In the genomic region with DNA sequence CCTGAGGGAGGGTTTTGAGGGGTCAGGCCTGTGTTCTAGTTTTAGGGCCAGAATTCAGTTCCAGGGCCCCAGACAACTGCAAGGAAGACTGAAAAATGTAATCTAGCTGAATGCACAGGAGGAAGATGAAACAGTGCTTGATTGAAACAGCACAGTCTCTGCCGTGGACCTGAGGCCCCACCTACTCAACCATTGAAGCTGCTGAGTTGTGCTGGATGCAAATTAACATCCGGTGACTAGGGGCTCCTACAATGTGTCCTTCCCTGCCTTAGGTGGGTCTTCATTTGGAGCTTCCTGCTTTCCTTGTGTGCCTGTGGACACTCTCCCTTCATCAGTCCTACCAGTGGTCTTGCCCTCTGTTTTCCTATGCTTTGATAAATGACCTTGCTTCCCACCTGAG, we compare ENCODE assay signal across 10 cellular contexts. TPM values are rescaled to one million over a fixed set of nuclear protein-coding genes. Genes with fewer than 3 reads are reported as not detected.
A peak's percentile ranks its signal among the peaks of the same experiment; 100 is the strongest.
DNase-seq lines count a peak whose midpoint lies in the region; ATAC-seq, FAIRE-seq and TF ChIP-seq lines count a peak whose summit lies in the region.
"Had no signal": no experiment of that assay in that cellular context is flagged by ENCODE, and none has a peak within 500 bp of the region (broad histone marks: within the 10 kb centered on the region; RNA-seq: fewer than 3 reads in every experiment).

No MANE protein-coding gene starts in this region.

- no peak overlapping the region for H3K9ac ChIP-seq in HepG2 (ENCODE audit: insufficient read depth, low read depth, low read length)

- peaks cover 47% of the 10 kb centered on the region for H4K20me1 ChIP-seq in OCI-LY7 (ENCODE audit: insufficient read depth, low read length)
- peaks cover 49% of the 10 kb centered on the region for H4K20me1 ChIP-seq in HepG2 (ENCODE audit: insufficient read depth, low read length)

- TF ChIP-seq EP300 in HepG2 (IDR thresholded peaks at IDR 0.05; ENCODE audit: low read depth in 2 of 2, low read length in 2 of 2), result no peak
- TF ChIP-seq EP300 in HepG2 (CRISPR knock-in tag; IDR thresholded peaks at IDR 0.05; ENCODE audit: borderline replicate concordance), result no peak

- peaks cover 100% of the 10 kb centered on the region for H3K79me2 ChIP-seq in OCI-LY7 (ENCODE audit: insufficient read depth, low read depth, low read length)
- peaks cover 91% of the 10 kb centered on the region for H3K79me2 ChIP-seq in HepG2 (ENCODE audit: insufficient read depth, low read length)

- peaks cover 74% of the 10 kb centered on the region for H3K36me3 ChIP-seq in OCI-LY7 (ENCODE audit: insufficient read depth, low read length)
- H3K36me3 ChIP-seq in body of pancreas (replicated peaks in 1 of 2; ENCODE audit: insufficient read depth in 1 of 2, low read depth in 2 of 2), result no peaks in the 10 kb centered on the region
- peaks cover 10 to 24% of the 10 kb centered on the region in 2 experiments; a peak in 4 of 5 replicates for H3K36me3 ChIP-seq in HepG2 (replicated peaks in 1 of 2; ENCODE audit: control insufficient read depth in 1 of 2, insufficient read depth in 2 of 2, low read length in 2 of 2)

- H3K27me3 ChIP-seq in body of pancreas, result no peaks in the 10 kb centered on the region
- no peaks in the 10 kb centered on the region; a peak in 2 of 5 replicates for H3K27me3 ChIP-seq in HepG2 (ENCODE audit: control insufficient read depth in 1 of 2, insufficient read depth in 2 of 2, low read length in 2 of 2)

- TF ChIP-seq POLR2A in body of pancreas (IDR thresholded peaks at IDR 0.05), result no peak
- TF ChIP-seq POLR2A in HepG2 (IDR thresholded peaks at IDR 0.05; ENCODE audit: insufficient read depth in 1 of 2, low read depth in 2 of 2, low read length in 2 of 2), result no peak

- no peaks in the 10 kb centered on the region for H3K9me2 ChIP-seq in OCI-LY7 (ENCODE audit: insufficient read depth, low read length)

- no peak for FAIRE-seq in HepG2 (lab: Jason Lieb, UNC)

- DNase-seq in stimulated activated CD4-positive, alpha-beta T cell treated with anti-CD3 and anti-CD28 coated beads, Interleukin-15, amount 100 ng/mL, for 24 hours, result peak; percentile 24
- DNase-seq in stimulated activated CD4-positive, alpha-beta T cell treated with anti-CD3 and anti-CD28 coated beads, Interleukin-1b, Interleukin-23, amount 100 ng/mL, for 48 hours, result no peak
- peak; percentile 76 for DNase-seq in OCI-LY7 (ENCODE audit: low spot score)
- no peak for DNase-seq in body of pancreas
- no peak for DNase-seq in HepG2 (ENCODE audit: low spot score)
- DNase-seq in NOMO-1 treated with DMSO at 0.1 percent for 48 hours (lab: John Stamatoyannopoulos, UW; ENCODE audit: unreplicated experiment), result no peak
- no peak for DNase-seq in iPS-NIHi7 (ENCODE audit: extremely low spot score)
- DNase-seq: Caco-2, psoas muscle had no signal

- H3K4me2 ChIP-seq in OCI-LY7 (ENCODE audit: low read length) (peak overlapping the region; percentile 98), HepG2 (ENCODE audit: low read depth, low read length) (no peak overlapping the region)

- no TSS peak for BruUV-seq in OCI-LY7 (replicated peaks; lab: Mats Ljungman, UMichigan)
- BruUV-seq in HepG2 (replicated peaks; lab: Mats Ljungman, UMichigan), result no TSS peak

- H3K4me3 ChIP-seq in OCI-LY7 (ENCODE audit: low read depth, low read length, poor library complexity, severe bottlenecking) (peak overlapping the region; percentile 61), body of pancreas (no peak overlapping the region), HepG2 (replicated peaks in 1 of 3; ENCODE audit: insufficient read depth in 1 of 3, low read depth in 2 of 3, low read length in 3 of 3) (no peak overlapping the region)
- H3K4me3 ChIP-seq: psoas muscle had no signal

- no peaks in the 10 kb centered on the region for H3K9me3 ChIP-seq in OCI-LY7 (ENCODE audit: low read length)
- H3K9me3 ChIP-seq in body of pancreas, result no peaks in the 10 kb centered on the region
- no peaks in the 10 kb centered on the region for H3K9me3 ChIP-seq in HepG2 (ENCODE audit: low read length)
- H3K9me3 ChIP-seq: Caco-2, psoas muscle had no signal

- in situ Hi-C loops in HepG2 (cut with HindIII; ENCODE audit: extremely low pct_ligation_motif_present, low pct_unique_long_range_greater_than_20kb), result no loop called here

- POLR2A ChIA-PET in OCI-LY7 (lab: Charles Lee) (interaction anchor here (0.8 to 2.4 kb wide), 5 partner anchors 15 to 35 kb away, joined by 3 to 22 read pairs (median 3); partner anchors contain the start of gene C10orf143), HepG2 (lab: Yijun Ruan, JAX) (interaction anchor here (1.2 kb wide), 1 partner anchor 32 kb away, joined by 4 read pairs; no protein-coding TSS in a partner anchor)

- no peak for TF ChIP-seq RAD21 in HepG2 (CRISPR knock-in tag; IDR thresholded peaks at IDR 0.05)

- H2AFZ ChIP-seq in OCI-LY7 (ENCODE audit: low read length) (no peak overlapping the region), HepG2 (ENCODE audit: low read length) (no peak overlapping the region)

- CTCF ChIA-PET in OCI-LY7 (lab: Charles Lee; ENCODE audit: unreplicated experiment), result interaction anchor here (0.5 to 1.6 kb wide), 4 partner anchors 12 to 675 kb away, joined by 3 to 6 read pairs (median 4); no protein-coding TSS in a partner anchor
- CTCF ChIA-PET in HepG2 (lab: Yijun Ruan, JAX; ENCODE audit: low intra/inter-chr PET ratio, low total read pairs), result no interaction called here

- ATAC-seq in HG02759 (IDR thresholded peaks at IDR 0.05; ENCODE audit: unreplicated experiment), result peak; percentile 81
- no peak for ATAC-seq in body of pancreas
- ATAC-seq in HepG2, result no peak
- ATAC-seq: psoas muscle had no signal

- H3K4me1 ChIP-seq in OCI-LY7 (ENCODE audit: insufficient read depth, low read length, poor library complexity, severe bottlenecking) (peaks cover 72% of the 10 kb centered on the region), body of pancreas (peaks cover 51% of the 10 kb centered on the region), HepG2 (ENCODE audit: insufficient read depth, low read length) (peaks cover 48% of the 10 kb centered on the region)

- TF ChIP-seq CTCF in OCI-LY7 (conservative IDR thresholded peaks at IDR 0.05; ENCODE audit: low read length) (no peak), body of pancreas (IDR thresholded peaks at IDR 0.05) (no peak), HepG2 (CRISPR knock-in tag; IDR thresholded peaks at IDR 0.05) (no peak)

- WGBS in body of pancreas, 2 donors, result 58 to 70% methylated on average over 2 of the region's 2 CpGs
- WGBS in HepG2 (ENCODE audit: low lambda C conversion rate), result 50% methylated on average over 2 of the region's 2 CpGs

- intact Hi-C loops in OCI-LY7 (cut with micrococcal nuclease; ENCODE audit: unreplicated experiment) (loop anchor here (1.0 kb wide), 1 partner anchor 32 kb away; the partner anchor contains the start of gene C10orf143), body of pancreas (cut with DNase I) (no loop called here), HepG2 (cut with micrococcal nuclease; ENCODE audit: unreplicated experiment) (no loop called here)

- H3K27ac ChIP-seq in OCI-LY7 (ENCODE audit: low read depth, low read length, poor library complexity, severe bottlenecking) (peak overlapping the region; percentile 88), body of pancreas (no peak overlapping the region), HepG2 (ENCODE audit: extremely low read length, insufficient read depth, low read length) (no peak overlapping the region)
- H3K27ac ChIP-seq: psoas muscle had no signal

RNA-seq across cellular contexts. Expression of gene GLRX3, which starts 5.7 kb away (rescaled TPM):
- total RNA-seq in OCI-LY7 (2014; rRNA removed; shearing (Covaris generic)), result 60.4 and 83.2 TPM in 2 replicates
- 110 and 117 TPM in 2 replicates for total RNA-seq in OCI-LY7 (2022)
- total RNA-seq in body of pancreas, result 10 to 100 TPM; 13.2 to 24.4 TPM
- 135 and 185 TPM in 2 replicates for total RNA-seq in HepG2 (2016; rRNA removed; fragmentation: Illumina TruSeq; extraction: Trizol)
- 53.2 and 56.2 TPM in 2 replicates for total RNA-seq in HepG2 (2016; cell fraction: cytosol; rRNA removed; fragmentation: Illumina TruSeq; extraction: Trizol; ENCODE audit: low read depth)
- total RNA-seq in HepG2 (2016; cell fraction: insoluble cytoplasmic fraction; rRNA removed; fragmentation: Illumina TruSeq; extraction: Trizol), result 139 and 200 TPM in 2 replicates
- total RNA-seq in HepG2 (2016; cell fraction: membrane; rRNA removed; fragmentation: Illumina TruSeq; extraction: Trizol), result 74.0 and 76.4 TPM in 2 replicates
- total RNA-seq in HepG2 (2016; cell fraction: nucleus; rRNA removed; fragmentation: Illumina TruSeq; extraction: Trizol), result 50.5 and 57.7 TPM in 2 replicates
- polyA plus RNA-seq in HepG2 (2011; rRNA removed), result 67.1 and 91.4 TPM in 2 replicates
- 51.8 and 58.2 TPM in 2 replicates for polyA plus RNA-seq in HepG2 (2011; cell fraction: cytosol; rRNA removed)
- 29.6 and 40.4 TPM in 2 replicates for polyA plus RNA-seq in HepG2 (2011; cell fraction: nucleus; rRNA removed)
- 91.5 and 92.8 TPM in 2 replicates for polyA plus RNA-seq in HepG2 (2012)
- 52.7 and 54.0 TPM in 2 replicates for polyA plus RNA-seq in HepG2 (2016; cell fraction: cytosol; fragmentation: Illumina TruSeq; extraction: Trizol; ENCODE audit: low read depth)
- polyA plus RNA-seq in HepG2 (2016; cell fraction: insoluble cytoplasmic fraction; fragmentation: Illumina TruSeq; extraction: Trizol; ENCODE audit: low read depth), result 190 and 206 TPM in 2 replicates
- polyA plus RNA-seq in HepG2 (2016; cell fraction: membrane; fragmentation: Illumina TruSeq; extraction: Trizol; ENCODE audit: low read depth), result 63.1 and 66.1 TPM in 2 replicates
- polyA plus RNA-seq in HepG2 (2016; cell fraction: nucleus; fragmentation: Illumina TruSeq; extraction: Trizol; ENCODE audit: insufficient read depth, low read depth), result 81.2 and 94.4 TPM in 2 replicates
- polyA minus RNA-seq in HepG2 (2011; rRNA and poly(A)+ RNA removed; ENCODE audit: low replicate concordance), result 14.1 and 28.5 TPM in 2 replicates
- 29.1 and 30.6 TPM in 2 replicates for polyA minus RNA-seq in HepG2 (2011; cell fraction: cytosol; rRNA and poly(A)+ RNA removed)
- 48.8 and 52.1 TPM in 2 replicates for polyA minus RNA-seq in HepG2 (2011; cell fraction: nucleus; rRNA and poly(A)+ RNA removed)

RNA-seq across cellular contexts. Expression of gene C10orf143, which starts 31.2 kb away (rescaled TPM):
- 0.64 and 0.88 TPM in 2 replicates for total RNA-seq in OCI-LY7 (2014; rRNA removed; shearing (Covaris generic))
- 6.1 and 6.4 TPM in 2 replicates for total RNA-seq in OCI-LY7 (2022)
- 1 to 10 TPM; 1.3 to 3.3 TPM for total RNA-seq in body of pancreas
- total RNA-seq in HepG2 (2016; rRNA removed; fragmentation: Illumina TruSeq; extraction: Trizol), result 0.84 and 0.91 TPM in 2 replicates
- 1.9 and 2.2 TPM in 2 replicates for total RNA-seq in HepG2 (2016; cell fraction: cytosol; rRNA removed; fragmentation: Illumina TruSeq; extraction: Trizol; ENCODE audit: low read depth)
- 0.40 and 0.63 TPM in 2 replicates for total RNA-seq in HepG2 (2016; cell fraction: insoluble cytoplasmic fraction; rRNA removed; fragmentation: Illumina TruSeq; extraction: Trizol)
- 1.2 and 2.2 TPM in 2 replicates for total RNA-seq in HepG2 (2016; cell fraction: membrane; rRNA removed; fragmentation: Illumina TruSeq; extraction: Trizol)
- total RNA-seq in HepG2 (2016; cell fraction: nucleus; rRNA removed; fragmentation: Illumina TruSeq; extraction: Trizol), result 0.28 TPM in 1 of 2 replicates, not detected in the other
- polyA plus RNA-seq in HepG2 (2011; rRNA removed), result 0.21 and 0.42 TPM in 2 replicates
- 0.35 and 0.41 TPM in 2 replicates for polyA plus RNA-seq in HepG2 (2011; cell fraction: cytosol; rRNA removed)
- 0.42 and 0.68 TPM in 2 replicates for polyA plus RNA-seq in HepG2 (2011; cell fraction: nucleus; rRNA removed)
- polyA plus RNA-seq in HepG2 (2012), result 0.33 and 0.39 TPM in 2 replicates
- 2.7 and 3.1 TPM in 2 replicates for polyA plus RNA-seq in HepG2 (2016; cell fraction: cytosol; fragmentation: Illumina TruSeq; extraction: Trizol; ENCODE audit: low read depth)
- polyA plus RNA-seq in HepG2 (2016; cell fraction: insoluble cytoplasmic fraction; fragmentation: Illumina TruSeq; extraction: Trizol; ENCODE audit: low read depth), result 0.92 and 1.4 TPM in 2 replicates
- 2.1 and 2.6 TPM in 2 replicates for polyA plus RNA-seq in HepG2 (2016; cell fraction: membrane; fragmentation: Illumina TruSeq; extraction: Trizol; ENCODE audit: low read depth)
- polyA plus RNA-seq in HepG2 (2016; cell fraction: nucleus; fragmentation: Illumina TruSeq; extraction: Trizol; ENCODE audit: insufficient read depth, low read depth), result 1.1 and 1.3 TPM in 2 replicates
- 0.26 and 0.47 TPM in 2 replicates for polyA minus RNA-seq in HepG2 (2011; rRNA and poly(A)+ RNA removed; ENCODE audit: low replicate concordance)
- polyA minus RNA-seq in HepG2 (2011; cell fraction: cytosol; rRNA and poly(A)+ RNA removed), result not detected in 2 replicates
- polyA minus RNA-seq in HepG2 (2011; cell fraction: nucleus; rRNA and poly(A)+ RNA removed), result 0.12 and 0.39 TPM in 2 replicates

Comparison
In these comparisons a context has a peak if more than half of its experiments do, and no peak if none do; other contexts are left out.
1. DNase-seq: peak in stimulated activated CD4-positive, alpha-beta T cell treated with anti-CD3 and anti-CD28 coated beads, Interleukin-15, amount 100 ng/mL, for 24 hours (single experiment) and OCI-LY7 (single experiment); none in stimulated activated CD4-positive, alpha-beta T cell treated with anti-CD3 and anti-CD28 coated beads, Interleukin-1b, Interleukin-23, amount 100 ng/mL, for 48 hours (single experiment), body of pancreas (0 of 4), HepG2 (single experiment), NOMO-1 treated with DMSO at 0.1 percent for 48 hours (single experiment) and iPS-NIHi7 (single experiment).